Comparison of ENCODE assay signal across 30 cellular contexts in genomic region chr9:69798737-69799136, GRCh38. TPM values are rescaled to one million over a fixed set of nuclear protein-coding genes. Genes with fewer than 3 reads are reported as not detected.
DNase-seq lines count a peak whose midpoint lies in the region; ATAC-seq, FAIRE-seq and TF ChIP-seq lines count a peak whose summit lies in the region.
"Had no signal": no experiment of that assay in that cellular context is flagged by ENCODE, and none has a peak within 500 bp of the region (broad histone marks: within the 10 kb centered on the region; RNA-seq: fewer than 3 reads in every experiment).

No MANE protein-coding gene starts in this region.

- TF ChIP-seq CTCF in astrocyte (IDR thresholded peaks at IDR 0.05; ENCODE audit: insufficient read depth, low read depth, low read length), result no peak

- H3K27ac Mint-ChIP-seq in astrocyte (ENCODE audit: unreplicated experiment), result no peak overlapping the region
- H3K27ac Mint-ChIP-seq: activated naive CD4-positive, alpha-beta T cell treated with anti-CD3 and anti-CD28 coated beads, Interleukin-2, amount 50 U/mL, for 72 hours; activated T-cell treated with anti-CD3 and anti-CD28 coated beads, Interleukin-2, amount 50 U/mL, for 72 hours; natural killer cell; T-helper 2 cell treated with Interferon-gamma antibody and Interleukin-4, amounts not matched to agents 5 μg/mL and 100 μg/mL, for 36 hours had no signal

- no peaks in the 10 kb centered on the region for H3K4me1 ChIP-seq in astrocyte (ENCODE audit: insufficient read depth, low read length)
- H3K4me1 ChIP-seq: gastroesophageal sphincter, stomach had no signal

- H2AFZ ChIP-seq in astrocyte (ENCODE audit: low read depth, low read length), result no peak overlapping the region

- no peaks in the 10 kb centered on the region for H3K79me2 ChIP-seq in astrocyte (ENCODE audit: insufficient read depth, low read length)

- H3K27me3 ChIP-seq in astrocyte (ENCODE audit: insufficient read depth, low read length), result no peaks in the 10 kb centered on the region
- H3K27me3 ChIP-seq: BE2C, gastroesophageal sphincter, stomach had no signal

- no peak overlapping the region for H3K27ac ChIP-seq in astrocyte (ENCODE audit: low read depth, low read length)
- H3K27ac ChIP-seq: gastroesophageal sphincter, HL-60, SK-N-MC, stomach had no signal

- no peak overlapping the region for H3K9ac ChIP-seq in astrocyte (ENCODE audit: low read length)

- peaks cover 2% of the 10 kb centered on the region for H3K9me3 Mint-ChIP-seq in astrocyte (ENCODE audit: unreplicated experiment)
- H3K9me3 Mint-ChIP-seq: activated naive CD4-positive, alpha-beta T cell treated with anti-CD3 and anti-CD28 coated beads, Interleukin-2, amount 50 U/mL, for 72 hours; activated T-cell treated with anti-CD3 and anti-CD28 coated beads, Interleukin-2, amount 50 U/mL, for 72 hours; natural killer cell; T-helper 2 cell treated with Interferon-gamma antibody and Interleukin-4, amounts not matched to agents 5 μg/mL and 100 μg/mL, for 36 hours had no signal

- H3K4me3 ChIP-seq in astrocyte (ENCODE audit: insufficient read depth, low read depth, low read length), result no peak overlapping the region
- H3K4me3 ChIP-seq: gastroesophageal sphincter, SK-N-MC, stomach had no signal

- no peak for ATAC-seq in HG03442 (IDR thresholded peaks at IDR 0.05; ENCODE audit: unreplicated experiment)
- ATAC-seq: activated naive CD4-positive, alpha-beta T cell treated with anti-CD3 and anti-CD28 coated beads, Interleukin-2, amount 50 U/mL, for 72 hours; activated T-cell treated with anti-CD3 and anti-CD28 coated beads, Interleukin-2, amount 50 U/mL, for 72 hours; gastroesophageal sphincter; HCT116; left colon; natural killer cell had no signal

- H3K36me3 Mint-ChIP-seq in astrocyte (ENCODE audit: low read depth, unreplicated experiment), result no peaks in the 10 kb centered on the region
- H3K36me3 Mint-ChIP-seq: activated naive CD4-positive, alpha-beta T cell treated with anti-CD3 and anti-CD28 coated beads, Interleukin-2, amount 50 U/mL, for 72 hours; brain; natural killer cell had no signal

- H3K9me3 ChIP-seq in astrocyte (ENCODE audit: insufficient read depth, low read depth, low read length), result no peaks in the 10 kb centered on the region
- H3K9me3 ChIP-seq: BE2C, gastroesophageal sphincter, stomach had no signal

- no peaks in the 10 kb centered on the region for H3K27me3 Mint-ChIP-seq in astrocyte (ENCODE audit: low read depth, unreplicated experiment)

- H4K20me1 ChIP-seq in astrocyte (ENCODE audit: insufficient read depth, low read length), result no peaks in the 10 kb centered on the region

- H3K36me3 ChIP-seq in astrocyte (ENCODE audit: insufficient read depth, low read length), result no peaks in the 10 kb centered on the region
- H3K36me3 ChIP-seq: BE2C, gastroesophageal sphincter, stomach had no signal

- DNase-seq in ELR (ENCODE audit: low read depth) (peak; percentile 80), NCI-H2029 (lab: John Stamatoyannopoulos, UW) (peak; percentile 27), astrocyte (ENCODE audit: low read depth) (peak; percentile 63), kidney glomerular epithelial cell (lab: John Stamatoyannopoulos, UW) (peak; percentile 7), DMS79 treated with DMSO at 0.1 percent for 48 hours (lab: John Stamatoyannopoulos, UW) (no peak)
- no peak for DNase-seq in activated CD8-positive, alpha-beta memory T cell treated with anti-CD3 and anti-CD28 coated beads, Interleukin-2, amount 50 U/mL, for 48 hours
- DNase-seq: activated CD4-positive, CD25-positive, alpha-beta regulatory T cell; activated CD8-positive, alpha-beta memory T cell treated with anti-CD3 and anti-CD28 coated beads for 24 hours; activated T-cell treated with anti-CD3 and anti-CD28 coated beads, Interleukin-2, amount 50 U/mL, for 72 hours; BE2C; COR-L47; GF-D8; left colon; natural killer cell; NCI-H1092; NCI-H2107; NCI-H510A treated with DMSO at 0.1 percent for 48 hours; stimulated activated CD4-positive, alpha-beta T cell treated with anti-CD3 and anti-CD28 coated beads, Interleukin-2, amount 100 ng/mL, for 24 hours; stomach; trophoblast cell had no signal

- peaks cover 4% of the 10 kb centered on the region for H3K4me1 Mint-ChIP-seq in astrocyte (ENCODE audit: low read depth, unreplicated experiment)
- H3K4me1 Mint-ChIP-seq: brain, natural killer cell had no signal

- H3K4me2 ChIP-seq in astrocyte (ENCODE audit: low read length), result no peak overlapping the region

- no peak for FAIRE-seq in astrocyte (lab: Jason Lieb, UNC)
- FAIRE-seq: GM12891, GM19239 had no signal

- no peak overlapping the region for H3K4me3 Mint-ChIP-seq in astrocyte (ENCODE audit: unreplicated experiment)
- H3K4me3 Mint-ChIP-seq: activated T-cell treated with anti-CD3 and anti-CD28 coated beads, Interleukin-2, amount 50 U/mL, for 72 hours; brain; natural killer cell; T-helper 2 cell treated with Interferon-gamma antibody and Interleukin-4, amounts not matched to agents 5 μg/mL and 100 μg/mL, for 36 hours had no signal

RNA-seq across cellular contexts. Expression of gene CFAP95, which starts 21.9 kb away (rescaled TPM):
- total RNA-seq in astrocyte, result 0.53 and 0.91 TPM in 2 replicates
- total RNA-seq: activated naive CD4-positive, alpha-beta T cell treated with anti-CD3 and anti-CD28 coated beads, Interleukin-2, amount 50 U/mL, for 72 hours; activated T-cell treated with anti-CD3 and anti-CD28 coated beads, Interleukin-2, amount 50 U/mL, for 72 hours; gastroesophageal sphincter; natural killer cell; stomach had no signal

RNA-seq across cellular contexts. Expression of gene PTAR1, which starts 38.9 kb away (rescaled TPM):
- total RNA-seq in astrocyte, result 73.9 and 76.8 TPM in 2 replicates

Comparison
In these comparisons a context has a peak if more than half of its experiments do, and no peak if none do; other contexts are left out.
1. DNase-seq: peak in ELR (single experiment), NCI-H2029 (single experiment), astrocyte (single experiment) and kidney glomerular epithelial cell (single experiment); none in DMS79 treated with DMSO at 0.1 percent for 48 hours (single experiment) and activated CD8-positive, alpha-beta memory T cell treated with anti-CD3 and anti-CD28 coated beads, Interleukin-2, amount 50 U/mL, for 48 hours (single experiment).